Comparison of ENCODE assay signal across 8 cellular contexts in genomic region chr14:100653409-100653808, GRCh38.
DNase-seq lines count a peak whose midpoint lies in the region; ATAC-seq and TF ChIP-seq lines count a peak whose summit lies in the region.

No MANE protein-coding gene starts in this region.

- peaks cover 3% of the 10 kb centered on the region for H3K4me1 Mint-ChIP-seq in activated CD4-positive, alpha-beta memory T cell treated with anti-CD3 and anti-CD28 coated beads, Interleukin-2, amount 10 ng/mL, durations not matched to agents 7 days and 5 days
- H3K4me1 Mint-ChIP-seq in type B pancreatic cell (ENCODE audit: unreplicated experiment): peaks cover 5% of the 10 kb centered on the region

- H3K9me3 Mint-ChIP-seq in activated CD4-positive, alpha-beta memory T cell treated with anti-CD3 and anti-CD28 coated beads, Interleukin-2, amount 10 ng/mL, durations not matched to agents 7 days and 5 days: no peaks in the 10 kb centered on the region
- no peaks in the 10 kb centered on the region for H3K9me3 Mint-ChIP-seq in type B pancreatic cell

- POLR2A ChIA-PET in activated CD4-positive, alpha-beta memory T cell treated with anti-CD3 and anti-CD28 coated beads, Interleukin-2, amount 10 ng/mL, durations not matched to agents 7 days and 5 days (lab: Charles Lee): interaction anchor here (1.2 to 1.3 kb wide), 2 partner anchors 215 to 270 kb away, joined by 3 to 7 read pairs; no protein-coding TSS in a partner anchor

- ATAC-seq in Right ventricle myocardium inferior (no peak), right cardiac atrium (no peak), GM21381 (IDR thresholded peaks at IDR 0.05; ENCODE audit: unreplicated experiment) (no peak)

- H3K27me3 Mint-ChIP-seq in activated CD4-positive, alpha-beta memory T cell treated with anti-CD3 and anti-CD28 coated beads, Interleukin-2, amount 10 ng/mL, durations not matched to agents 7 days and 5 days: peaks cover 14% of the 10 kb centered on the region
- H3K27me3 Mint-ChIP-seq in type B pancreatic cell: peaks cover 36% of the 10 kb centered on the region

- H3K9me3 ChIP-seq in right cardiac atrium (ENCODE audit: control insufficient read depth, low read length) (no peaks in the 10 kb centered on the region), hepatocyte (ENCODE audit: low read depth) (no peaks in the 10 kb centered on the region)

- WGBS in right cardiac atrium: 65% methylated on average over 15 of the region's 15 CpGs
- WGBS in hepatocyte (ENCODE audit: low lambda C conversion rate, missing lambda C conversion rate): 75% methylated on average over 15 of the region's 15 CpGs

- no peak overlapping the region for H2AFZ ChIP-seq in hepatocyte

- no peaks in the 10 kb centered on the region for H3K4me1 ChIP-seq in right cardiac atrium (ENCODE audit: control insufficient read depth, insufficient read depth, low read length)
- peaks cover 6% of the 10 kb centered on the region for H3K4me1 ChIP-seq in hepatocyte (ENCODE audit: insufficient read depth)

- H3K79me2 ChIP-seq in hepatocyte: no peaks in the 10 kb centered on the region

- no peak overlapping the region for H3K4me2 ChIP-seq in hepatocyte

- intact Hi-C loops in Right ventricle myocardium inferior (cut with DNase I) (loop anchor here (5.0 kb wide), 1 partner anchor 211 kb away; no protein-coding TSS in a partner anchor), right cardiac atrium (cut with DNase I) (loop anchor here in 1 of 4 donors (5.0 kb wide), 1 partner anchor 271 kb away; no protein-coding TSS in a partner anchor)

- TF ChIP-seq CTCF in hepatocyte (IDR thresholded peaks at IDR 0.05; ENCODE audit: poor library complexity) (peak; percentile 42), type B pancreatic cell (conservative IDR thresholded peaks at IDR 0.05) (peak; percentile 75)

- DNase-seq in Right ventricle myocardium inferior (ENCODE audit: missing footprints) (peak; percentile 43), right cardiac atrium (no peak), hepatocyte (ENCODE audit: low spot score) (no peak), type B pancreatic cell (ENCODE audit: extremely low spot score, unreplicated experiment) (no peak), NCI-H526 treated with DMSO at 0.1 percent for 48 hours (lab: John Stamatoyannopoulos, UW) (no peak), NCI-H1436 treated with DMSO at 0.1 percent for 48 hours (lab: John Stamatoyannopoulos, UW) (no peak)
- peak; percentile 52 for DNase-seq in activated CD4-positive, alpha-beta memory T cell treated with anti-CD3 and anti-CD28 coated beads, Interleukin-2, amount 10 ng/mL, durations not matched to agents 7 days and 5 days

- CTCF ChIA-PET in activated CD4-positive, alpha-beta memory T cell treated with anti-CD3 and anti-CD28 coated beads, Interleukin-2, amount 10 ng/mL, durations not matched to agents 7 days and 5 days (lab: Charles Lee): interaction anchor here (0.6 to 11.0 kb wide), 24 partner anchors 8 to 777 kb away, joined by 3 to 195 read pairs (median 6); a partner anchor contains a TSS

- H3K4me3 Mint-ChIP-seq in activated CD4-positive, alpha-beta memory T cell treated with anti-CD3 and anti-CD28 coated beads, Interleukin-2, amount 10 ng/mL, durations not matched to agents 7 days and 5 days: no peak overlapping the region
- H3K4me3 Mint-ChIP-seq in type B pancreatic cell: no peak overlapping the region

- H3K36me3 ChIP-seq in hepatocyte (replicated peaks; ENCODE audit: insufficient read depth, low read depth): no peaks in the 10 kb centered on the region

- H3K9me2 ChIP-seq in hepatocyte (replicated peaks; ENCODE audit: insufficient read depth): no peaks in the 10 kb centered on the region

- no peaks in the 10 kb centered on the region for H3K36me3 Mint-ChIP-seq in activated CD4-positive, alpha-beta memory T cell treated with anti-CD3 and anti-CD28 coated beads, Interleukin-2, amount 10 ng/mL, durations not matched to agents 7 days and 5 days (ENCODE audit: low read depth)
- no peaks in the 10 kb centered on the region for H3K36me3 Mint-ChIP-seq in type B pancreatic cell

- no peak overlapping the region for H3K27ac Mint-ChIP-seq in activated CD4-positive, alpha-beta memory T cell treated with anti-CD3 and anti-CD28 coated beads, Interleukin-2, amount 10 ng/mL, durations not matched to agents 7 days and 5 days
- no peak overlapping the region for H3K27ac Mint-ChIP-seq in type B pancreatic cell

- H3K27me3 ChIP-seq in right cardiac atrium (ENCODE audit: control insufficient read depth, insufficient read depth) (no peaks in the 10 kb centered on the region), hepatocyte (no peaks in the 10 kb centered on the region)

- no peak overlapping the region for H3K4me3 ChIP-seq in right cardiac atrium (ENCODE audit: low read length)
- H3K4me3 ChIP-seq in hepatocyte: no peak overlapping the region

- H4K20me1 ChIP-seq in hepatocyte (ENCODE audit: insufficient read depth, poor library complexity, severe bottlenecking): no peaks in the 10 kb centered on the region

- H3K27ac ChIP-seq in right cardiac atrium (ENCODE audit: low read length) (no peak overlapping the region), hepatocyte (no peak overlapping the region)

Comparison
In these comparisons a context has a peak if more than half of its experiments do, and no peak if none do; other contexts are left out.
1. DNase-seq: peak in Right ventricle myocardium inferior (single experiment) and activated CD4-positive, alpha-beta memory T cell treated with anti-CD3 and anti-CD28 coated beads, Interleukin-2, amount 10 ng/mL, durations not matched to agents 7 days and 5 days (single experiment); none in right cardiac atrium (0 of 3), hepatocyte (single experiment), type B pancreatic cell (single experiment), NCI-H526 treated with DMSO at 0.1 percent for 48 hours (single experiment) and NCI-H1436 treated with DMSO at 0.1 percent for 48 hours (single experiment).